Comparison of ENCODE assay signal across 8 cellular contexts in the genomic region with DNA sequence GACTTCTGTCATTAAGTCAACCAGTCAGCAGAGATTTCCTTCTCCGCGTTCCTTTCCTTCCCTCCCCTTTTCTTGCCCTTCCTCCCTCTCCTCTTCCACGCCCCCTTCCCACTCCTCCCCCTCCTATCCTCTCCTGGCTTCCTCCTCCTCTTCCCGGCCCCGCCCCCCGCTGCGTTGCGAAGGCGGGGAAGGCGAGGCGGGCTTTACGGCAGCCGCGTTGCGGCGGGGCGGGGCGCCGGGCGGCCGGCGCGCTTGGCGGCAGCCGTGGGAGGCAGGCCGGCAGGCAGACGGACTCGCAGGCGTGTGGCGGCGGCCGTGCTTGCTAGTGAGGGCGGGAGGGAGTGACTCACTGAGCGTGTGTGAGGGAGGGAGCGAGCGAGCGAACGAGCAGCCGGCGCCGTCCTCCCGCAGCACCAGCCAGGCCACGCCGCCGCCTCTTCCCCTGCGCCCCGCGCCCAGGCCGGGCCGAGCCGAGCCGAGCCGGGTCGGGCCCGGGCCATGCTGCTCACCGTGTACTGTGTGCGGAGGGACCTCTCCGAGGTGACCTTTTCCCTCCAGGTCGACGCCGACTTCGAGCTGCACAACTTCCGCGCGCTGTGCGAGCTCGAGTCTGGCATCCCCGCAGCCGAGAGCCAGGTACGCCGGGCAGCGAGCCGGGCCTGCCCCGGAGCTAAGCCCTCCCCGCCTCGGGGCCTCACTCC. TPM values are rescaled to one million over a fixed set of nuclear protein-coding genes. Genes with fewer than 3 reads are reported as not detected.
DNase-seq lines count a peak whose midpoint lies in the region; ATAC-seq and TF ChIP-seq lines count a peak whose summit lies in the region.

DDI2 (plus strand) TSS at position 286 of the 701 bp plus-strand sequence; CDS start at position 499, 213 bp downstream.

- H3K36me3 Mint-ChIP-seq in activated CD4-positive, alpha-beta memory T cell treated with anti-CD3 and anti-CD28 coated beads, Interleukin-2, amount 10 ng/mL, durations not matched to agents 7 days and 5 days (ENCODE audit: low read depth) = peaks cover 11% of the 10 kb centered on the region

- H3K9me3 Mint-ChIP-seq in activated CD4-positive, alpha-beta memory T cell treated with anti-CD3 and anti-CD28 coated beads, Interleukin-2, amount 10 ng/mL, durations not matched to agents 7 days and 5 days = no peaks in the 10 kb centered on the region

- H3K27ac ChIP-seq in dorsolateral prefrontal cortex = peak within 1 kb of the TSS; percentile 49 to 97 (median 91)

- DNase-seq in C1 segment of cervical spinal cord (lab: John Stamatoyannopoulos, UW) (peak; percentile 56 to 97 (median 88)), HK-2 (ENCODE audit: unreplicated experiment) (peak; percentile 97), NCI-H82 treated with DMSO at 0.1 percent for 48 hours (lab: John Stamatoyannopoulos, UW; ENCODE audit: unreplicated experiment) (peak; percentile 99), dorsolateral prefrontal cortex (peak; percentile 81 to 97 (median 92)), lower leg skin (ENCODE audit: low spot score in 2 of 2) (peak; percentile 97 to 99)
- peak; percentile 95 for DNase-seq in activated CD4-positive, alpha-beta memory T cell treated with anti-CD3 and anti-CD28 coated beads, Interleukin-2, amount 10 ng/mL, durations not matched to agents 7 days and 5 days
- DNase-seq in stimulated activated CD4-positive, alpha-beta T cell treated with anti-CD3 and anti-CD28 coated beads, Interleukin-4, amount 100 ng/mL, for 4 hours = peak; percentile 94 to 96

- no peaks in the 10 kb centered on the region for H3K27me3 ChIP-seq in dorsolateral prefrontal cortex

- CTCF ChIA-PET in activated CD4-positive, alpha-beta memory T cell treated with anti-CD3 and anti-CD28 coated beads, Interleukin-2, amount 10 ng/mL, durations not matched to agents 7 days and 5 days (lab: Charles Lee) = interaction anchor here (0.7 to 1.3 kb wide), 4 partner anchors 10 to 68 kb away, joined by 3 to 4 read pairs (median 3); no protein-coding TSS in a partner anchor

- no peaks in the 10 kb centered on the region for H3K27me3 Mint-ChIP-seq in activated CD4-positive, alpha-beta memory T cell treated with anti-CD3 and anti-CD28 coated beads, Interleukin-2, amount 10 ng/mL, durations not matched to agents 7 days and 5 days

- peak within 1 kb of the TSS; percentile 94 for H3K4me3 Mint-ChIP-seq in activated CD4-positive, alpha-beta memory T cell treated with anti-CD3 and anti-CD28 coated beads, Interleukin-2, amount 10 ng/mL, durations not matched to agents 7 days and 5 days

- peak; percentile 71 for ATAC-seq in GM19397 (IDR thresholded peaks at IDR 0.05; ENCODE audit: unreplicated experiment)

- WGBS in lower leg skin, 2 donors = 0 to 1% methylated on average over 23 to 26 of the region's 76 CpGs

- POLR2A ChIA-PET in activated CD4-positive, alpha-beta memory T cell treated with anti-CD3 and anti-CD28 coated beads, Interleukin-2, amount 10 ng/mL, durations not matched to agents 7 days and 5 days (lab: Charles Lee) = interaction anchor here (0.8 to 4.1 kb wide), 18 partner anchors 10 to 751 kb away, joined by 3 to 46 read pairs (median 4); partner anchors contain the start of genes DNAJC16, SPEN and ZBTB17

- peak in 1 of 2 donors; percentile 77 for TF ChIP-seq POLR2A in lower leg skin (IDR thresholded peaks at IDR 0.05)

- peaks cover 44% of the 10 kb centered on the region for H3K4me1 Mint-ChIP-seq in activated CD4-positive, alpha-beta memory T cell treated with anti-CD3 and anti-CD28 coated beads, Interleukin-2, amount 10 ng/mL, durations not matched to agents 7 days and 5 days

- TF ChIP-seq CTCF in dorsolateral prefrontal cortex (IDR thresholded peaks at IDR 0.05 in 54 of 56, conservative IDR thresholded peaks at IDR 0.05 in 2 of 56; ENCODE audit: low read depth in 1 of 56, partially characterized antibody in 56 of 56) (peak in 20 of 56 donors; percentile 3 to 49 (median 16)), lower leg skin (IDR thresholded peaks at IDR 0.05) (no peak)

- intact Hi-C loops in dorsolateral prefrontal cortex (cut with DNase I) = loop anchor here (1.0 to 10.0 kb wide), 5 partner anchors 14 to 93 kb away; partner anchors contain the start of genes CASP9 (in 1 of the 2) and DNAJC16 (in 1 of the 2)
- intact Hi-C loops in lower leg skin (cut with DNase I; ENCODE audit: low total_unique reads) = no loop called here

- peak within 1 kb of the TSS; percentile 69 to 99 (median 94) for H3K4me3 ChIP-seq in dorsolateral prefrontal cortex
- H3K4me3 ChIP-seq in lower leg skin (ENCODE audit: low read depth, poor library complexity, severe bottlenecking) = peak within 1 kb of the TSS; percentile 88

- H3K27ac Mint-ChIP-seq in activated CD4-positive, alpha-beta memory T cell treated with anti-CD3 and anti-CD28 coated beads, Interleukin-2, amount 10 ng/mL, durations not matched to agents 7 days and 5 days = peak within 1 kb of the TSS; percentile 94

RNA-seq across cellular contexts. Expression of gene DDI2, which starts in this region (rescaled TPM):
- 10 to 100 TPM; 30.5 to 32.7 TPM for total RNA-seq in activated CD4-positive, alpha-beta memory T cell treated with anti-CD3 and anti-CD28 coated beads, Interleukin-2, amount 10 ng/mL, durations not matched to agents 7 days and 5 days
- 10 to 100 TPM; 28.6 to 49.9 (median 38.4) TPM for total RNA-seq in dorsolateral prefrontal cortex
- total RNA-seq in lower leg skin = 10 to 100 TPM; 23.7 to 58.6 (median 37.0) TPM

Comparison
In these comparisons a context has a peak if more than half of its experiments do, and no peak if none do; other contexts are left out.
1. Peak in every context shown above with its lines: DNase-seq, ATAC-seq, H3K4me3 ChIP-seq and H3K27ac ChIP-seq.